22 cellular contexts compared by ENCODE assay signal in genomic region chr22:45528046-45528445, GRCh38. TPM values are rescaled to one million over a fixed set of nuclear protein-coding genes. Genes with fewer than 3 reads are reported as not detected.
DNase-seq lines count a peak whose midpoint lies in the region; ATAC-seq, FAIRE-seq and TF ChIP-seq lines count a peak whose summit lies in the region.
"Had no signal": no experiment of that assay in that cellular context is flagged by ENCODE, and none has a peak within 500 bp of the region (broad histone marks: within the 10 kb centered on the region; RNA-seq: fewer than 3 reads in every experiment).

No MANE protein-coding gene starts in this region.

- H3K56ac ChIP-seq in mesendoderm (ENCODE audit: low read length) = no peak overlapping the region

- no peak for FAIRE-seq in urothelium cell line (lab: Jason Lieb, UNC)
- FAIRE-seq: G401.6, GM12878 had no signal

- H3K9me3 Mint-ChIP-seq in brain = no peaks in the 10 kb centered on the region
- H3K9me3 Mint-ChIP-seq: CD4-positive, alpha-beta memory T cell had no signal

- H3K4me1 ChIP-seq in gastroesophageal sphincter (peaks cover 0 to 92% (median 33%) of the 10 kb centered on the region in 3 donors), stomach (peaks cover 0 to 51% (median 17%) of the 10 kb centered on the region in 4 donors), mesendoderm (ENCODE audit: control insufficient read depth, low read depth, low read length) (no peaks in the 10 kb centered on the region)

- H4K5ac ChIP-seq in mesendoderm (ENCODE audit: low read length) = no peak overlapping the region

- DNase-seq in stomach (no peak), NCI-H748 treated with DMSO at 0.1 percent for 48 hours (lab: John Stamatoyannopoulos, UW) (no peak), hypothalamus (lab: John Stamatoyannopoulos, UW) (no peak), mesendoderm (no peak), urothelium cell line (ENCODE audit: low spot score) (no peak)
- DNase-seq: C1 segment of cervical spinal cord; CD4-positive, alpha-beta memory T cell; COR-L47; DMS53; MV-4-11; NCI-H1105; NCI-H1436 treated with DMSO at 0.1 percent for 48 hours; NCI-H1930; NCI-H446 treated with DMSO at 0.1 percent for 48 hours; NCI-H526; RPMI8226; SHP77 had no signal

- no peak overlapping the region for H3K4ac ChIP-seq in mesendoderm (ENCODE audit: low read depth, low read length)

- H3K23ac ChIP-seq in mesendoderm (ENCODE audit: low read length) = no peak overlapping the region

- ATAC-seq in gastroesophageal sphincter = no peak
- ATAC-seq: GM12878, HCT116 had no signal

- H3K4me2 ChIP-seq in mesendoderm (ENCODE audit: low read length) = no peak overlapping the region

- H3K27me3 ChIP-seq in gastroesophageal sphincter (no peaks in the 10 kb centered on the region), stomach (no peaks in the 10 kb centered on the region), mesendoderm (ENCODE audit: insufficient read depth, low read length, poor library complexity) (no peaks in the 10 kb centered on the region)

- TF ChIP-seq CTCF in brain (conservative IDR thresholded peaks at IDR 0.05) = no peak
- TF ChIP-seq CTCF in gastroesophageal sphincter (IDR thresholded peaks at IDR 0.05) = no peak
- TF ChIP-seq CTCF in stomach (IDR thresholded peaks at IDR 0.05) = no peak

- H2BK15ac ChIP-seq in mesendoderm (replicated peaks; ENCODE audit: low read depth) = no peak overlapping the region

- no peak overlapping the region for H4K8ac ChIP-seq in mesendoderm (ENCODE audit: low read depth, low read length)

- H3K79me1 ChIP-seq in mesendoderm (ENCODE audit: low read length) = peaks cover 4% of the 10 kb centered on the region

- H3K79me2 ChIP-seq in mesendoderm (ENCODE audit: control insufficient read depth, insufficient read depth, low read length) = no peaks in the 10 kb centered on the region

- intact Hi-C loops in stomach (cut with DNase I; ENCODE audit: low total_unique reads) = no loop called here

- peak overlapping the region in 3 of 5 experiments; percentile 66 to 70 (median 70) for H3K27ac Mint-ChIP-seq in brain
- H3K27ac Mint-ChIP-seq: CD4-positive, alpha-beta memory T cell had no signal

- peaks cover 0 to 22% of the 10 kb centered on the region in 2 donors for H3K36me3 ChIP-seq in gastroesophageal sphincter
- peaks cover 0 to 15% (median 0%) of the 10 kb centered on the region in 4 donors for H3K36me3 ChIP-seq in stomach
- peaks cover 41% of the 10 kb centered on the region for H3K36me3 ChIP-seq in mesendoderm (ENCODE audit: control insufficient read depth, insufficient read depth, low read length)

- peaks cover 25% of the 10 kb centered on the region for H3K36me3 Mint-ChIP-seq in brain
- H3K36me3 Mint-ChIP-seq: CD4-positive, alpha-beta memory T cell had no signal

- no peaks in the 10 kb centered on the region for H3K27me3 Mint-ChIP-seq in brain

- no peak overlapping the region for H3K18ac ChIP-seq in mesendoderm (ENCODE audit: low read length)

- no peak for TF ChIP-seq POLR2A in gastroesophageal sphincter (IDR thresholded peaks at IDR 0.05)
- TF ChIP-seq POLR2A in stomach (IDR thresholded peaks at IDR 0.05) = no peak

- H3K4me3 Mint-ChIP-seq in brain = no peak overlapping the region
- H3K4me3 Mint-ChIP-seq: CD4-positive, alpha-beta memory T cell had no signal

- H2BK5ac ChIP-seq in mesendoderm (ENCODE audit: low read length) = no peak overlapping the region

- H3K4me1 Mint-ChIP-seq in brain = peaks cover 31% of the 10 kb centered on the region
- H3K4me1 Mint-ChIP-seq: CD4-positive, alpha-beta memory T cell had no signal

- H2AK5ac ChIP-seq in mesendoderm (ENCODE audit: low read length) = no peak overlapping the region

- H3K9ac ChIP-seq in mesendoderm (ENCODE audit: low read length) = no peak overlapping the region

- 70 to 86% methylated on average over 3 to 7 of the region's 9 CpGs for WGBS in gastroesophageal sphincter (ENCODE audit: low coverage in 1 of 2), 2 donors
- 81 to 89% (median 87%) methylated on average over 9 of the region's 9 CpGs for WGBS in stomach, 5 donors
- WGBS in mesendoderm (ENCODE audit: extremely low coverage, insufficient coverage, low lambda C conversion rate) = no CpG with 5 or more reads among the region's 9 CpGs

- H3K9me3 ChIP-seq in gastroesophageal sphincter = no peaks in the 10 kb centered on the region
- no peaks in the 10 kb centered on the region for H3K9me3 ChIP-seq in stomach

- no peak overlapping the region for H2BK120ac ChIP-seq in mesendoderm (ENCODE audit: low read depth, low read length)

- H3K4me3 ChIP-seq in gastroesophageal sphincter (no peak overlapping the region), stomach (no peak overlapping the region), mesendoderm (ENCODE audit: low read length) (no peak overlapping the region)
- H3K4me3 ChIP-seq: GM12878 had no signal

- no peak for TF ChIP-seq EP300 in gastroesophageal sphincter (IDR thresholded peaks at IDR 0.05)
- no peak for TF ChIP-seq EP300 in stomach (IDR thresholded peaks at IDR 0.05)

- H3K27ac ChIP-seq in gastroesophageal sphincter (peak overlapping the region in 3 of 4 donors; percentile 85 to 90 (median 89)), stomach (peak overlapping the region in 3 of 5 donors; percentile 73 to 84 (median 76)), mesendoderm (ENCODE audit: low read depth, low read length) (no peak overlapping the region)

RNA-seq across cellular contexts. Expression of gene FBLN1, which starts 25.4 kb away (rescaled TPM):
- polyA plus RNA-seq in brain (ENCODE audit: insufficient read depth, low read depth, low replicate concordance) (135 TPM), stomach (10 to 100 TPM; 43.4 to 97.3 (median 95.6) TPM)
- total RNA-seq in gastroesophageal sphincter (100 to 1,000 TPM; 241 to 597 (median 382) TPM), stomach (100 to 1,000 TPM in 4 of 5 donors, 10 to 100 TPM in 1; 38.8 to 416 (median 210) TPM)
- 104 TPM for polyA plus RNA-seq in mesendoderm (2013, experiment 1 of 2)
- 102 TPM for polyA plus RNA-seq in mesendoderm (2013, experiment 2 of 2)
- total RNA-seq: CD4-positive, alpha-beta memory T cell had no signal
- polyA plus RNA-seq: CD4-positive, alpha-beta memory T cell had no signal
